ENCODE assay signal across 8 cellular contexts in the genomic region with DNA sequence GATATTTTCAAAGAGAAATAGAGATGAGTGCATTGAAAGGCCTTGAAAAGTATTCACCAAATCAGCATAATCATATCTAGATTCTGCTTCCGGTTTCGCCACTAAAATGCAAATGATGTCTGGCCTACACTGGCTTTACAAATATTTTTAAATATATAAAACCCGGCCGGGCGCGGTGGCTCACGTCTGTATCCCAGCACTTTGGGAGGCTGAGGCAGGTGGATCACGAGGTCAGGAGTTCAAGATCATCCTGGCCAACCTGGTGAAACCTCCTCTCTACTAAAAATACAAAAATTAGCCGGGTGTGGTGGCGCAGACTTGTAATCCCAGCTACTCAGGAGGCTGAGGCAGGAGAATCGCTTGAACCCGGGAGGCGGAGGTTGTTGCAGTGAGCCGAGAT. TPM values are rescaled to one million over a fixed set of nuclear protein-coding genes. Genes with fewer than 3 reads are reported as not detected.
DNase-seq lines count a peak whose midpoint lies in the region; ATAC-seq and TF ChIP-seq lines count a peak whose summit lies in the region.
"Not testable (repeated sequence)": the region's sequence is repeated elsewhere in the genome, so short reads cannot be mapped to it uniquely, and the experiment has no call there.

No MANE protein-coding gene starts in this region.

- DNase-seq in GM23248; activated naive CD4-positive, alpha-beta T cell treated with anti-CD3 and anti-CD28 coated beads, Interleukin-2, amount 50 U/mL, for 72 hours (ENCODE audit: low spot score in 2 of 2); endothelial cell (ENCODE audit: low spot score): not testable (repeated sequence)
- peak; percentile 36 to 50 for DNase-seq in NOMO-1 (lab: John Stamatoyannopoulos, UW; ENCODE audit: unreplicated experiment in 2 of 2)
- peak; percentile 45 for DNase-seq in activated CD4-positive, alpha-beta T cell treated with anti-CD3 and anti-CD28 coated beads for 36 hours
- DNase-seq in stimulated activated effector memory CD8-positive, alpha-beta T cell treated with anti-CD3 and anti-CD28 coated beads, Interleukin-12 subunit alpha, Interleukin-12 subunit beta, amount 100 ng/mL, for 72 hours (ENCODE audit: low spot score in 2 of 2): peak in 1 of 2 donors; percentile 57

- H3K4me1 ChIP-seq in BLaER1 treated with 17β-estradiol and CSF1 and Interleukin-3, amounts not matched to agents 10 nM and 100 nM: peaks cover 56 to 67% (median 63%) of the 10 kb centered on the region in 10 experiments
- H3K4me1 ChIP-seq in GM23248 (ENCODE audit: insufficient read depth): peaks cover 15% of the 10 kb centered on the region
- H3K4me1 ChIP-seq in mesodermal cell (ENCODE audit: control insufficient read depth, insufficient read depth, low read length, poor library complexity, severe bottlenecking): not testable (repeated sequence)

- H3K27me3 Mint-ChIP-seq in activated CD4-positive, alpha-beta T cell treated with anti-CD3 and anti-CD28 coated beads for 36 hours; endothelial cell (ENCODE audit: unreplicated experiment): not testable (repeated sequence)

- peak overlapping the region; percentile 95 for H3K4me3 Mint-ChIP-seq in activated CD4-positive, alpha-beta T cell treated with anti-CD3 and anti-CD28 coated beads for 36 hours
- peak overlapping the region; percentile 45 for H3K4me3 Mint-ChIP-seq in endothelial cell (ENCODE audit: unreplicated experiment)
- H3K4me3 Mint-ChIP-seq in stimulated activated effector memory CD8-positive, alpha-beta T cell treated with anti-CD3 and anti-CD28 coated beads, Interleukin-12 subunit alpha, Interleukin-12 subunit beta, amount 100 ng/mL, for 72 hours: peak overlapping the region; percentile 91

- not testable (repeated sequence) for H2AFZ ChIP-seq in GM23248

- peaks cover 64% of the 10 kb centered on the region for H3K79me2 ChIP-seq in GM23248 (ENCODE audit: insufficient read depth)

- peak overlapping the region; percentile 35 to 91 (median 88); a peak in 20 of 22 replicates for H3K27ac ChIP-seq in BLaER1 treated with 17β-estradiol and CSF1 and Interleukin-3, amounts not matched to agents 10 nM and 100 nM
- not testable (repeated sequence) for H3K27ac ChIP-seq in GM23248; mesodermal cell (ENCODE audit: low read depth, low read length, severe bottlenecking)

- peaks cover 18% of the 10 kb centered on the region for H3K36me3 Mint-ChIP-seq in activated CD4-positive, alpha-beta T cell treated with anti-CD3 and anti-CD28 coated beads for 36 hours (ENCODE audit: low read depth)
- H3K36me3 Mint-ChIP-seq in activated naive CD4-positive, alpha-beta T cell treated with anti-CD3 and anti-CD28 coated beads, Interleukin-2, amount 50 U/mL, for 72 hours: peaks cover 11 to 34% of the 10 kb centered on the region in 2 donors
- not testable (repeated sequence) for H3K36me3 Mint-ChIP-seq in endothelial cell (ENCODE audit: low read depth, unreplicated experiment)
- H3K36me3 Mint-ChIP-seq in stimulated activated effector memory CD8-positive, alpha-beta T cell treated with anti-CD3 and anti-CD28 coated beads, Interleukin-12 subunit alpha, Interleukin-12 subunit beta, amount 100 ng/mL, for 72 hours: peaks cover 38% of the 10 kb centered on the region

- peak overlapping the region; percentile 88 to 95 (median 92); a peak in 21 of 22 replicates for H3K9ac ChIP-seq in BLaER1 treated with 17β-estradiol and CSF1 and Interleukin-3, amounts not matched to agents 10 nM and 100 nM
- not testable (repeated sequence) for H3K9ac ChIP-seq in GM23248

- H3K27me3 ChIP-seq in BLaER1 treated with 17β-estradiol and CSF1 and Interleukin-3, amounts not matched to agents 10 nM and 100 nM; GM23248 (replicated peaks; ENCODE audit: insufficient read depth): not testable (repeated sequence)

- H3K4me3 ChIP-seq in BLaER1 treated with 17β-estradiol and CSF1 and Interleukin-3, amounts not matched to agents 10 nM and 100 nM: peak overlapping the region; percentile 78 to 94 (median 85)
- H3K4me3 ChIP-seq in GM23248: not testable (repeated sequence)
- H3K4me3 ChIP-seq in mesodermal cell (ENCODE audit: extremely low read depth, insufficient read depth, low read length, poor library complexity, severe bottlenecking): peak overlapping the region; percentile 91

- in situ Hi-C loops in GM23248 (cut with MboI): not testable (repeated sequence)

- POLR2A ChIA-PET in activated CD4-positive, alpha-beta T cell treated with anti-CD3 and anti-CD28 coated beads for 36 hours (lab: Charles Lee): interaction anchor here (0.7 to 1.3 kb wide), 2 partner anchors 12 to 14 kb away, joined by 3 to 4 read pairs; no protein-coding TSS in a partner anchor

- WGBS in GM23248 (ENCODE audit: low coverage in 1 of 2, low lambda C conversion rate in 2 of 2, missing lambda C conversion rate in 2 of 2), 2 experiments: 91 to 93% methylated on average over 14 of the region's 14 CpGs
- WGBS in mesodermal cell (ENCODE audit: insufficient coverage in 2 of 2), 2 experiments: 83 to 99% methylated on average over 2 to 10 of the region's 14 CpGs

- peaks cover 13% of the 10 kb centered on the region; the same call in 1 of the 2 replicates for H3F3A ChIP-seq in GM23248 (ENCODE audit: insufficient read depth)

- intact Hi-C loops in activated CD4-positive, alpha-beta T cell treated with anti-CD3 and anti-CD28 coated beads for 36 hours (cut with DNase I, micrococcal nuclease): loop anchor here (1.0 to 5.0 kb wide), 6 partner anchors 8 to 706 kb away; partner anchors contain the start of genes EVI2B (in 2 of the 2), ATAD5 (in 1 of the 2) and NSRP1 (in 1 of the 2)

- not testable (repeated sequence) for H3K9me3 Mint-ChIP-seq in activated CD4-positive, alpha-beta T cell treated with anti-CD3 and anti-CD28 coated beads for 36 hours (ENCODE audit: low read depth); activated naive CD4-positive, alpha-beta T cell treated with anti-CD3 and anti-CD28 coated beads, Interleukin-2, amount 50 U/mL, for 72 hours; endothelial cell (ENCODE audit: unreplicated experiment); stimulated activated effector memory CD8-positive, alpha-beta T cell treated with anti-CD3 and anti-CD28 coated beads, Interleukin-12 subunit alpha, Interleukin-12 subunit beta, amount 100 ng/mL, for 72 hours

- peak overlapping the region; percentile 77 to 95 (median 93) for H3K4me2 ChIP-seq in BLaER1 treated with 17β-estradiol and CSF1 and Interleukin-3, amounts not matched to agents 10 nM and 100 nM
- H3K4me2 ChIP-seq in GM23248 (ENCODE audit: unreplicated experiment): peak overlapping the region; percentile 23

- not testable (repeated sequence) for ATAC-seq in activated CD4-positive, alpha-beta T cell treated with anti-CD3 and anti-CD28 coated beads for 36 hours; activated naive CD4-positive, alpha-beta T cell treated with anti-CD3 and anti-CD28 coated beads, Interleukin-2, amount 50 U/mL, for 72 hours; stimulated activated effector memory CD8-positive, alpha-beta T cell treated with anti-CD3 and anti-CD28 coated beads, Interleukin-12 subunit alpha, Interleukin-12 subunit beta, amount 100 ng/mL, for 72 hours

- H3K36me3 ChIP-seq in BLaER1 treated with 17β-estradiol and CSF1 and Interleukin-3, amounts not matched to agents 10 nM and 100 nM: peaks cover 0 to 16% (median 10%) of the 10 kb centered on the region in 11 experiments; a peak in 14 of 22 replicates
- H3K36me3 ChIP-seq in GM23248 (ENCODE audit: low read depth): not testable (repeated sequence)
- H3K36me3 ChIP-seq in mesodermal cell (ENCODE audit: control insufficient read depth, insufficient read depth, low read length): peaks cover 17% of the 10 kb centered on the region

- H3K4me1 Mint-ChIP-seq in activated CD4-positive, alpha-beta T cell treated with anti-CD3 and anti-CD28 coated beads for 36 hours: peaks cover 53% of the 10 kb centered on the region
- H3K4me1 Mint-ChIP-seq in endothelial cell (ENCODE audit: unreplicated experiment): peaks cover 46% of the 10 kb centered on the region
- peaks cover 46% of the 10 kb centered on the region for H3K4me1 Mint-ChIP-seq in stimulated activated effector memory CD8-positive, alpha-beta T cell treated with anti-CD3 and anti-CD28 coated beads, Interleukin-12 subunit alpha, Interleukin-12 subunit beta, amount 100 ng/mL, for 72 hours

- peak overlapping the region; percentile 88 for H3K27ac Mint-ChIP-seq in activated CD4-positive, alpha-beta T cell treated with anti-CD3 and anti-CD28 coated beads for 36 hours
- H3K27ac Mint-ChIP-seq in activated naive CD4-positive, alpha-beta T cell treated with anti-CD3 and anti-CD28 coated beads, Interleukin-2, amount 50 U/mL, for 72 hours: peak overlapping the region; percentile 86 to 93
- H3K27ac Mint-ChIP-seq in endothelial cell (ENCODE audit: unreplicated experiment): not testable (repeated sequence)
- peak overlapping the region; percentile 75 for H3K27ac Mint-ChIP-seq in stimulated activated effector memory CD8-positive, alpha-beta T cell treated with anti-CD3 and anti-CD28 coated beads, Interleukin-12 subunit alpha, Interleukin-12 subunit beta, amount 100 ng/mL, for 72 hours

- not testable (repeated sequence) for H3K9me3 ChIP-seq in BLaER1 treated with 17β-estradiol and CSF1 and Interleukin-3, amounts not matched to agents 10 nM and 100 nM (replicated peaks in 1 of 11); GM23248 (ENCODE audit: low read depth); mesodermal cell (ENCODE audit: control insufficient read depth, low read length)

- not testable (repeated sequence) for H3K9me2 ChIP-seq in GM23248 (ENCODE audit: insufficient read depth)

- CTCF ChIA-PET in activated CD4-positive, alpha-beta T cell treated with anti-CD3 and anti-CD28 coated beads for 36 hours (lab: Charles Lee): interaction anchor here (1.8 to 9.8 kb wide), 2 partner anchors 13 kb away, joined by 7 to 111 read pairs; no protein-coding TSS in a partner anchor

- TF ChIP-seq CTCF in endothelial cell (IDR thresholded peaks at IDR 0.05; ENCODE audit: unreplicated experiment): not testable (repeated sequence)

- peaks cover 0 to 47% (median 19%) of the 10 kb centered on the region in 11 experiments; a peak in 14 of 22 replicates for H4K20me1 ChIP-seq in BLaER1 treated with 17β-estradiol and CSF1 and Interleukin-3, amounts not matched to agents 10 nM and 100 nM
- H4K20me1 ChIP-seq in GM23248 (ENCODE audit: insufficient read depth): not testable (repeated sequence)

RNA-seq across cellular contexts. Expression of gene CRLF3, which starts 1.6 kb away (rescaled TPM):
- 14.4 and 18.6 TPM in 2 replicates for total RNA-seq in GM23248 (2014; rRNA removed; shearing (Covaris generic))
- 13.2 and 13.6 TPM in 2 replicates for polyA plus RNA-seq in GM23248 (2016; fragmentation: Nextera tagmentation; extraction: Ambion mirVana)
- total RNA-seq in activated CD4-positive, alpha-beta T cell treated with anti-CD3 and anti-CD28 coated beads for 36 hours: 10 to 100 TPM; 39.2 to 44.1 TPM
- total RNA-seq in activated naive CD4-positive, alpha-beta T cell treated with anti-CD3 and anti-CD28 coated beads, Interleukin-2, amount 50 U/mL, for 72 hours: 10 to 100 TPM; 49.8 to 55.9 TPM
- 23.8 TPM for total RNA-seq in endothelial cell (ENCODE audit: unreplicated experiment)
- polyA plus RNA-seq in mesodermal cell (2013, experiment 1 of 2): 11.2 TPM
- 11.6 TPM for polyA plus RNA-seq in mesodermal cell (2013, experiment 2 of 2)

RNA-seq across cellular contexts. Expression of gene ATAD5, which starts 8.8 kb away (rescaled TPM):
- total RNA-seq in GM23248 (2014; rRNA removed; shearing (Covaris generic)): 0.89 and 1.1 TPM in 2 replicates
- polyA plus RNA-seq in GM23248 (2016; fragmentation: Nextera tagmentation; extraction: Ambion mirVana): 1.4 and 1.8 TPM in 2 replicates
- total RNA-seq in activated CD4-positive, alpha-beta T cell treated with anti-CD3 and anti-CD28 coated beads for 36 hours: 10 to 100 TPM; 33.1 to 40.8 TPM
- 10 to 100 TPM; 32.5 to 52.1 TPM for total RNA-seq in activated naive CD4-positive, alpha-beta T cell treated with anti-CD3 and anti-CD28 coated beads, Interleukin-2, amount 50 U/mL, for 72 hours
- total RNA-seq in endothelial cell (ENCODE audit: unreplicated experiment): 6.3 TPM
- polyA plus RNA-seq in mesodermal cell (2013, experiment 1 of 2): 8.8 TPM
- 10.6 TPM for polyA plus RNA-seq in mesodermal cell (2013, experiment 2 of 2)

Comparison
In these comparisons a context has a peak if more than half of its experiments do, and no peak if none do; other contexts are left out.
1. H3K4me3 Mint-ChIP-seq: peak in every context shown above with its lines; median percentile 95 in activated CD4-positive, alpha-beta T cell treated with anti-CD3 and anti-CD28 coated beads for 36 hours; 91 in stimulated activated effector memory CD8-positive, alpha-beta T cell treated with anti-CD3 and anti-CD28 coated beads, Interleukin-12 subunit alpha, Interleukin-12 subunit beta, amount 100 ng/mL, for 72 hours; 45 in endothelial cell.